ENCODE assay signal across 8 cellular contexts in the genomic region with DNA sequence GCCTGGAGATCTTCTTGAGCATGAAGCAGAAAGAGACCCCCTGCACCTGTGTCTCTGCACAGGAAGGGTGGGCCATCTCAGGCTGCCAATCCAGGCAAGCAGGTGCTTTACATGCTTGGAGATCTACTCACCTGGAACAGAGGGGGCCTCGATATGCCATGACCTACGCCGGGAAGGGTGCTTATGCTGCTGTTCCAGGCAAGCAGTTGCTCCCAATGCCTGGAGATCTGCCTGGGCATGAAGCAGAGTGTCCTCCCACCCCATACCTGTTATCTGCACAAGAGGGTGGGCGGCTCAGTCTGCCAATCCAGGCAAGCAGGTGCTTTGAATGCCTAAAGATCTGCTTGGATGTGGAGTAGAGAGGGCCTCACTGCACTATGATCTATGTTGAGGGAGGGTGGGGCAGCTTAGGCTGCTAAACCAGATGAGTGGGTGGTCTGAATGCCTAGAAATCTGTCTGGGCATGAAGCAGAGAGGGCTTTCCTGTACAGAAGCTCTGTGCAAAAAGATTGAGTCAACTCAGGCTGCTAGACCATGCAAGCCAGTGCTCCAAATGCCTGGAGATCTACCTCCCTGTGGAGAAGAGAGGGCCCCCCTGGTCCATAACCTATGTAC.
"Had no signal": no experiment of that assay in that cellular context is flagged by ENCODE, and none has a peak within 500 bp of the region (broad histone marks: within the 10 kb centered on the region; RNA-seq: fewer than 3 reads in every experiment).

No MANE protein-coding gene starts in this region.

- H3K36me3 ChIP-seq: heart right ventricle, tibial artery had no signal

- H3K27me3 ChIP-seq: heart right ventricle, tibial artery had no signal

- H3K27ac ChIP-seq: heart right ventricle, parathyroid adenoma, tibial artery had no signal

- H3K4me3 ChIP-seq: heart right ventricle, tibial artery had no signal

- DNase-seq: cerebellar nuclear complex; heart right ventricle; stimulated activated CD4-positive, alpha-beta T cell treated with anti-CD3 and anti-CD28 coated beads, Interleukin-4, amount 100 ng/mL, for 4 hours; stimulated activated naive CD4-positive, alpha-beta T cell treated with Interleukin-2 at 50 U/mL for 16 hours; tibial artery had no signal

- FAIRE-seq: colon, islet of Langerhans had no signal

- H3K4me1 ChIP-seq: heart right ventricle, parathyroid adenoma, tibial artery had no signal

- H3K9me3 ChIP-seq: heart right ventricle, tibial artery had no signal
